ENCODE assay signal across 24 cellular contexts in the genomic region with DNA sequence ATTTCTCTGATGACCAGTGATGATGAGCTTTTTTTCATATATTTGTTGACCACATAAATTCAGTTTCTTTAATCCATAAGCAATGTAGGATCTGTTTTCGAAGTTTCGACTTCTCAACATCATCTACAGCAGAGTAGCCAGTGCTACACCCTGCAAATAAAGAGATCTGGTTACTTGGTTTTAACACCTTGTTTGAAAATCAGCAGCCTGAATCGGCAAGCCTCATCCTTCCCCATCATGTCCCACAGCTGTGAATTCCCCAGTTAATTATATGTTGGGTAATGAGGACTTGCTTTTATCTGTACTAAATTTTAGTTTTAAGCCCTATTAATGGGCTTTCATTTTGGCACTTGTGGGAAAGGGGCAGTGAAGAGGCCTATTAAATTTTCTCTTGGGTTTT.
"Had no signal": no experiment of that assay in that cellular context is flagged by ENCODE, and none has a peak within 500 bp of the region (broad histone marks: within the 10 kb centered on the region; RNA-seq: fewer than 3 reads in every experiment).

No MANE protein-coding gene starts in this region.

- H3K36me3 Mint-ChIP-seq: naive thymus-derived CD8-positive, alpha-beta T cell; stimulated activated effector memory CD8-positive, alpha-beta T cell treated with anti-CD3 and anti-CD28 coated beads, Interleukin-12 subunit alpha, Interleukin-12 subunit beta, amount 100 ng/mL, for 72 hours had no signal

- H3K4me3 Mint-ChIP-seq: naive thymus-derived CD8-positive, alpha-beta T cell; stimulated activated effector memory CD8-positive, alpha-beta T cell treated with anti-CD3 and anti-CD28 coated beads, Interleukin-12 subunit alpha, Interleukin-12 subunit beta, amount 100 ng/mL, for 72 hours had no signal

- H3K27ac Mint-ChIP-seq: naive thymus-derived CD8-positive, alpha-beta T cell; stimulated activated effector memory CD8-positive, alpha-beta T cell treated with anti-CD3 and anti-CD28 coated beads, Interleukin-12 subunit alpha, Interleukin-12 subunit beta, amount 100 ng/mL, for 72 hours had no signal

- H3K27ac ChIP-seq: esophagus muscularis mucosa, foreskin keratinocyte, gastroesophageal sphincter, heart left ventricle, hepatocyte, left lung, ovary, psoas muscle, sigmoid colon, stomach, thyroid gland, vagina had no signal

- H3K4me1 Mint-ChIP-seq: naive thymus-derived CD8-positive, alpha-beta T cell; stimulated activated effector memory CD8-positive, alpha-beta T cell treated with anti-CD3 and anti-CD28 coated beads, Interleukin-12 subunit alpha, Interleukin-12 subunit beta, amount 100 ng/mL, for 72 hours had no signal

- FAIRE-seq: endothelial cell of umbilical vein, kidney had no signal

- H3K36me3 ChIP-seq: esophagus muscularis mucosa, gastroesophageal sphincter, heart left ventricle, left lung, ovary, sigmoid colon, stomach, thyroid gland, vagina had no signal

- DNase-seq: effector CD8-positive, alpha-beta T cell; foreskin keratinocyte; heart left ventricle; kidney; left lung; naive thymus-derived CD8-positive, alpha-beta T cell; occipital lobe; ovary; posterior cingulate gyrus; psoas muscle; right cardiac atrium; sigmoid colon; stimulated activated CD4-positive, alpha-beta T cell treated with anti-CD3 and anti-CD28 coated beads, Interleukin-2, amount 100 ng/mL, for 24 hours; stimulated activated CD4-positive, alpha-beta T cell treated with anti-CD3 and anti-CD28 coated beads, Interleukin-4, amount 100 ng/mL, for 24 hours; stimulated activated naive CD4-positive, alpha-beta T cell treated with Interleukin-2 at 50 U/mL for 16 hours; stomach; thyroid gland; trophoblast cell had no signal

- H3K27me3 ChIP-seq: esophagus muscularis mucosa, hepatocyte, left lung, ovary, sigmoid colon, stomach, thyroid gland, vagina had no signal

- H3K4me2 ChIP-seq: hepatocyte had no signal

- ATAC-seq: foreskin keratinocyte; gastroesophageal sphincter; heart left ventricle; left lung; naive thymus-derived CD8-positive, alpha-beta T cell; psoas muscle; right cardiac atrium; stimulated activated effector memory CD8-positive, alpha-beta T cell treated with anti-CD3 and anti-CD28 coated beads, Interleukin-12 subunit alpha, Interleukin-12 subunit beta, amount 100 ng/mL, for 72 hours had no signal

- H3K9me3 ChIP-seq: esophagus muscularis mucosa, gastroesophageal sphincter, heart left ventricle, left lung, ovary, psoas muscle, sigmoid colon, stomach, thyroid gland, vagina had no signal

- H3K4me1 ChIP-seq: esophagus muscularis mucosa, foreskin keratinocyte, gastroesophageal sphincter, heart left ventricle, left lung, psoas muscle, sigmoid colon, stomach, thyroid gland, vagina had no signal

- H3K4me3 ChIP-seq: esophagus muscularis mucosa, gastroesophageal sphincter, heart left ventricle, hepatocyte, left lung, ovary, psoas muscle, sigmoid colon, stomach, thyroid gland, vagina had no signal

- H2AFZ ChIP-seq: hepatocyte had no signal

- H3K79me2 ChIP-seq: hepatocyte had no signal
